Comparison of ENCODE assay signal across 8 cellular contexts in genomic region chr22:41197808-41198585, GRCh38. TPM values are rescaled to one million over a fixed set of nuclear protein-coding genes. Genes with fewer than 3 reads are reported as not detected.
DNase-seq lines count a peak whose midpoint lies in the region; ATAC-seq and TF ChIP-seq lines count a peak whose summit lies in the region.

No MANE protein-coding gene starts in this region.

- no peaks in the 10 kb centered on the region for H3K4me1 ChIP-seq in MM.1S (ENCODE audit: low read length)
- peaks cover 15 to 16% of the 10 kb centered on the region in 2 donors for H3K4me1 ChIP-seq in mucosa of rectum (ENCODE audit: control insufficient read depth in 2 of 2, insufficient read depth in 2 of 2, low read length in 2 of 2)
- H3K4me1 ChIP-seq in stomach smooth muscle (ENCODE audit: control insufficient read depth, insufficient read depth, low read length): peaks cover 15% of the 10 kb centered on the region

- peak; percentile 55 for DNase-seq in MM.1S
- peak; percentile 70 for DNase-seq in WERI-Rb-1
- peak; percentile 62 for DNase-seq in dermis blood vessel endothelial cell
- DNase-seq in mesenteric fat pad (ENCODE audit: low spot score): no peak

- no peaks in the 10 kb centered on the region for H3K79me2 ChIP-seq in MM.1S (ENCODE audit: low read length)

- ATAC-seq in GM19023 (IDR thresholded peaks at IDR 0.05; ENCODE audit: unreplicated experiment): peak; percentile 27

- H3K27ac ChIP-seq in 22Rv1: peak overlapping the region; percentile 79
- no peak overlapping the region for H3K27ac ChIP-seq in MM.1S (ENCODE audit: low read length)
- H3K27ac ChIP-seq in WERI-Rb-1: peak overlapping the region; percentile 70
- peak overlapping the region; percentile 24 to 42 for H3K27ac ChIP-seq in mucosa of rectum (ENCODE audit: low read depth in 2 of 2, low read length in 2 of 2)
- no peak overlapping the region for H3K27ac ChIP-seq in stomach smooth muscle (ENCODE audit: low read length)

- H3F3A ChIP-seq in MM.1S (ENCODE audit: insufficient read depth, low read length): no peaks in the 10 kb centered on the region

- H3K36me3 ChIP-seq in MM.1S (replicated peaks; ENCODE audit: insufficient read depth, low read length) (no peaks in the 10 kb centered on the region), WERI-Rb-1 (no peaks in the 10 kb centered on the region), mucosa of rectum (ENCODE audit: control insufficient read depth in 2 of 2, insufficient read depth in 2 of 2, low read length in 2 of 2) (no peaks in the 10 kb centered on the region), stomach smooth muscle (ENCODE audit: control insufficient read depth in 2 of 2, insufficient read depth in 2 of 2, low read length in 2 of 2) (no peaks in the 10 kb centered on the region)

- H3K9me3 ChIP-seq in MM.1S (replicated peaks; ENCODE audit: insufficient read depth, low read length) (no peaks in the 10 kb centered on the region), WERI-Rb-1 (ENCODE audit: severe bottlenecking) (no peaks in the 10 kb centered on the region), mucosa of rectum (ENCODE audit: control insufficient read depth in 2 of 2, low read length in 2 of 2) (no peaks in the 10 kb centered on the region), stomach smooth muscle (ENCODE audit: control insufficient read depth in 2 of 2, low read length in 2 of 2) (no peaks in the 10 kb centered on the region)

- no peak for TF ChIP-seq CTCF in 22Rv1 (IDR thresholded peaks at IDR 0.05)
- TF ChIP-seq CTCF in MM.1S (IDR thresholded peaks at IDR 0.05; ENCODE audit: low read length): no peak
- TF ChIP-seq CTCF in WERI-Rb-1 (IDR thresholded peaks at IDR 0.05; ENCODE audit: low read depth, low read length): no peak

- H3K4me3 ChIP-seq in MM.1S (ENCODE audit: low read length) (peak overlapping the region; percentile 90), WERI-Rb-1 (ENCODE audit: low read depth, low read length) (peak overlapping the region; percentile 71), mucosa of rectum (ENCODE audit: low read length in 2 of 2) (peak overlapping the region; percentile 83 to 96), stomach smooth muscle (ENCODE audit: low read length in 2 of 2) (peak overlapping the region; percentile 80 to 85)

- no peaks in the 10 kb centered on the region for H3K9me2 ChIP-seq in MM.1S (replicated peaks; ENCODE audit: insufficient read depth, low read length)

- peak overlapping the region; percentile 96 for H3K4me2 ChIP-seq in MM.1S (ENCODE audit: low read depth, low read length)

- H3K9ac ChIP-seq in MM.1S (ENCODE audit: low read length): peak overlapping the region; percentile 38; the same call in 1 of the 2 replicates
- peak overlapping the region; percentile 56 to 71 for H3K9ac ChIP-seq in mucosa of rectum (ENCODE audit: low read depth in 1 of 2, low read length in 2 of 2)
- H3K9ac ChIP-seq in stomach smooth muscle (ENCODE audit: low read length in 2 of 2): peak overlapping the region in 1 of 2 donors; percentile 55

- H2AFZ ChIP-seq in MM.1S (ENCODE audit: low read length): peak overlapping the region; percentile 87

- H3K27me3 ChIP-seq in MM.1S (replicated peaks; ENCODE audit: insufficient read depth, low read length) (0 out of 2 replicates have a peak, but pooled peaks cover 6% of the 10 kb centered on the region), WERI-Rb-1 (ENCODE audit: insufficient read depth, low read depth, severe bottlenecking) (no peaks in the 10 kb centered on the region), mucosa of rectum (ENCODE audit: control insufficient read depth in 2 of 2, insufficient read depth in 2 of 2, low read length in 2 of 2) (no peaks in the 10 kb centered on the region), stomach smooth muscle (ENCODE audit: control insufficient read depth in 1 of 2, insufficient read depth in 2 of 2, low read length in 2 of 2) (no peaks in the 10 kb centered on the region)

- no peaks in the 10 kb centered on the region for H4K20me1 ChIP-seq in MM.1S (ENCODE audit: insufficient read depth, low read length)

RNA-seq across cellular contexts. Expression of gene L3MBTL2, which starts 7.1 kb away (rescaled TPM):
- total RNA-seq in dermis blood vessel endothelial cell (27.8 and 33.2 TPM in 2 replicates), mesenteric fat pad (18.8 TPM)

RNA-seq across cellular contexts. Expression of gene CHADL, which starts 42.7 kb away (rescaled TPM):
- total RNA-seq in dermis blood vessel endothelial cell (1.1 and 2.0 TPM in 2 replicates), mesenteric fat pad (2.9 TPM)

Comparison
In these comparisons a context has a peak if more than half of its experiments do, and no peak if none do; other contexts are left out.
1. H3K27ac ChIP-seq: peak in 22Rv1 (single experiment), WERI-Rb-1 (single experiment) and mucosa of rectum (2 of 2); none in MM.1S (single experiment) and stomach smooth muscle (single experiment).
2. Peak in every context shown above with its lines, with median percentiles within 50 percentile points of each other: H3K4me3 ChIP-seq.